Comparison of ENCODE assay signal across 2 cellular contexts in the genomic region with DNA sequence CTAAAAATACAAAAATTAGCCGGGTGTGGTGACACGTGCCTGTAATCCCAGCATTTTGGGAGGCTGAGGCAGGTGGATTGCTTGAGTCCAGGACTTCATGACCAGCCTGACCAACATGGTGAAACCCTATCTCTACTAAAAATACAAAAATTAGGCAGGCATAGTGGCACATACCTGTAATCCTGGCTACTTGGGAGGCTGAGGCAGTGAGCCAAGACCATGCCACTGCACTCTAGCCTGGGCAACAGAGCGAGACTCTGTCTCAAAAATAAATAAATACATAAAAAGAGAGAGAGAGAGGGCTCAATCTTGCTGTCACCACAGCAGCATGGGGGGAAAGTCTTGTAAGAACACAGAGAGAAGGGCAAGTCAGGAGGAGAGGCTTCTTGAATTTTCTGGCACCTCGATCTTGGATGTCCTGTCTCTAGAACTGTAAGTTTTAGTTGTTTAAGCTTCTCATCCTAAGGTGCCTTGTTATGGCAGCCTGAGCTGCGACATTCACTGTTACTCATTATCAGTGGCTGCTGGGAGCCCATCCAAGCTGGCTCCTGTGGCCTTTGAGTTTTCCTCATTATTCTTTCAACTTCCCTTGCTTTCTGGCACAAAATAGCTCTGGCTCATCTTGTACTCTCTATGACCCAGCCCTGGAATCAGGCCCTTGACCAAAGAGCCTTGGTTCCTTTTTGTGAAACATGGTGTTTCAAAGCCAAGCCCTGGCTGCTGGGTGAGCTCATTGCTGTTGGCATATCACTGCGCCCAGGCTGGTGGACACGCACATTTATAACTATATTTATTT.
A peak's percentile ranks its signal among the peaks of the same experiment; 100 is the strongest.
TF ChIP-seq lines count a peak whose summit lies in the region.

No MANE protein-coding gene starts in this region.

TF ChIP-seq in liver, 16 proteins besides CTCF, POLR2A, EP300 and RAD21:
- peak; percentile 44 for TF ChIP-seq NR2F2 (IDR thresholded peaks at IDR 0.05)
- TF ChIP-seq, protein P1, sequence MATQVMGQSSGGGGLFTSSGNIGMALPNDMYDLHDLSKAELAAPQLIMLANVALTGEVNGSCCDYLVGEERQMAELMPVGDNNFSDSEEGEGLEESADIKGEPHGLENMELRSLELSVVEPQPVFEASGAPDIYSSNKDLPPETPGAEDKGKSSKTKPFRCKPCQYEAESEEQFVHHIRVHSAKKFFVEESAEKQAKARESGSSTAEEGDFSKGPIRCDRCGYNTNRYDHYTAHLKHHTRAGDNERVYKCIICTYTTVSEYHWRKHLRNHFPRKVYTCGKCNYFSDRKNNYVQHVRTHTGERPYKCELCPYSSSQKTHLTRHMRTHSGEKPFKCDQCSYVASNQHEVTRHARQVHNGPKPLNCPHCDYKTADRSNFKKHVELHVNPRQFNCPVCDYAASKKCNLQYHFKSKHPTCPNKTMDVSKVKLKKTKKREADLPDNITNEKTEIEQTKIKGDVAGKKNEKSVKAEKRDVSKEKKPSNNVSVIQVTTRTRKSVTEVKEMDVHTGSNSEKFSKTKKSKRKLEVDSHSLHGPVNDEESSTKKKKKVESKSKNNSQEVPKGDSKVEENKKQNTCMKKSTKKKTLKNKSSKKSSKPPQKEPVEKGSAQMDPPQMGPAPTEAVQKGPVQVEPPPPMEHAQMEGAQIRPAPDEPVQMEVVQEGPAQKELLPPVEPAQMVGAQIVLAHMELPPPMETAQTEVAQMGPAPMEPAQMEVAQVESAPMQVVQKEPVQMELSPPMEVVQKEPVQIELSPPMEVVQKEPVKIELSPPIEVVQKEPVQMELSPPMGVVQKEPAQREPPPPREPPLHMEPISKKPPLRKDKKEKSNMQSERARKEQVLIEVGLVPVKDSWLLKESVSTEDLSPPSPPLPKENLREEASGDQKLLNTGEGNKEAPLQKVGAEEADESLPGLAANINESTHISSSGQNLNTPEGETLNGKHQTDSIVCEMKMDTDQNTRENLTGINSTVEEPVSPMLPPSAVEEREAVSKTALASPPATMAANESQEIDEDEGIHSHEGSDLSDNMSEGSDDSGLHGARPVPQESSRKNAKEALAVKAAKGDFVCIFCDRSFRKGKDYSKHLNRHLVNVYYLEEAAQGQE (IDR thresholded peaks at IDR 0.05), result peak; percentile 70
- peak; percentile 25 for TF ChIP-seq FOXA2 (IDR thresholded peaks at IDR 0.05)
- TF ChIP-seq, protein P2, sequence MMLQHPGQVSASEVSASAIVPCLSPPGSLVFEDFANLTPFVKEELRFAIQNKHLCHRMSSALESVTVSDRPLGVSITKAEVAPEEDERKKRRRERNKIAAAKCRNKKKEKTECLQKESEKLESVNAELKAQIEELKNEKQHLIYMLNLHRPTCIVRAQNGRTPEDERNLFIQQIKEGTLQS (IDR thresholded peaks at IDR 0.05), result peak; percentile 58
- peak; percentile 91 to 93 for TF ChIP-seq RXRA (IDR thresholded peaks at IDR 0.05)
- TF ChIP-seq YY1 (IDR thresholded peaks at IDR 0.05), result peak; percentile 91
- TF ChIP-seq, protein P3, sequence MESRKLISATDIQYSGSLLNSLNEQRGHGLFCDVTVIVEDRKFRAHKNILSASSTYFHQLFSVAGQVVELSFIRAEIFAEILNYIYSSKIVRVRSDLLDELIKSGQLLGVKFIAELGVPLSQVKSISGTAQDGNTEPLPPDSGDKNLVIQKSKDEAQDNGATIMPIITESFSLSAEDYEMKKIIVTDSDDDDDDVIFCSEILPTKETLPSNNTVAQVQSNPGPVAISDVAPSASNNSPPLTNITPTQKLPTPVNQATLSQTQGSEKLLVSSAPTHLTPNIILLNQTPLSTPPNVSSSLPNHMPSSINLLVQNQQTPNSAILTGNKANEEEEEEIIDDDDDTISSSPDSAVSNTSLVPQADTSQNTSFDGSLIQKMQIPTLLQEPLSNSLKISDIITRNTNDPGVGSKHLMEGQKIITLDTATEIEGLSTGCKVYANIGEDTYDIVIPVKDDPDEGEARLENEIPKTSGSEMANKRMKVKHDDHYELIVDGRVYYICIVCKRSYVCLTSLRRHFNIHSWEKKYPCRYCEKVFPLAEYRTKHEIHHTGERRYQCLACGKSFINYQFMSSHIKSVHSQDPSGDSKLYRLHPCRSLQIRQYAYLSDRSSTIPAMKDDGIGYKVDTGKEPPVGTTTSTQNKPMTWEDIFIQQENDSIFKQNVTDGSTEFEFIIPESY (IDR thresholded peaks at IDR 0.05), result peak; percentile 43
- peak in 1 of 2 donors; percentile 27 for TF ChIP-seq EGR1 (IDR thresholded peaks at IDR 0.05; ENCODE audit: low read depth in 2 of 2)
- TF ChIP-seq JUND (IDR thresholded peaks at IDR 0.05), result peak; percentile 77 to 82
- peak; percentile 38 for TF ChIP-seq HNF4G (IDR thresholded peaks at IDR 0.05)
- peak in 1 of 2 donors; percentile 64 for TF ChIP-seq GABPA (IDR thresholded peaks at IDR 0.05 in 1 of 2, conservative IDR thresholded peaks at IDR 0.05 in 1 of 2)
- peak; percentile 14 for TF ChIP-seq FOXA1 (IDR thresholded peaks at IDR 0.05)
- peak; percentile 90 for TF ChIP-seq SP1 (IDR thresholded peaks at IDR 0.05)
- TF ChIP-seq, protein P4, sequence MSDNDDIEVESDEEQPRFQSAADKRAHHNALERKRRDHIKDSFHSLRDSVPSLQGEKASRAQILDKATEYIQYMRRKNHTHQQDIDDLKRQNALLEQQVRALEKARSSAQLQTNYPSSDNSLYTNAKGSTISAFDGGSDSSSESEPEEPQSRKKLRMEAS (IDR thresholded peaks at IDR 0.05), result peak; percentile 43
- TF ChIP-seq TAF1 (conservative IDR thresholded peaks at IDR 0.05), result peak; percentile 31
- peak; percentile 84 to 87 for TF ChIP-seq HNF4A (conservative IDR thresholded peaks at IDR 0.05)

TF ChIP-seq in HepG2, 621 proteins besides CTCF, POLR2A, EP300 and RAD21:
- TF ChIP-seq ZNF367 (CRISPR knock-in tag; IDR thresholded peaks at IDR 0.05; ENCODE audit: borderline replicate concordance) (no peak), ASH2L (IDR thresholded peaks at IDR 0.05; ENCODE audit: insufficient read length, low read depth, low read length) (no peak), ZSCAN25 (CRISPR knock-in tag; IDR thresholded peaks at IDR 0.05) (no peak), ZNF350 (CRISPR knock-in tag; IDR thresholded peaks at IDR 0.05; ENCODE audit: borderline replicate concordance, low read depth) (no peak), ZNF143 (CRISPR knock-in tag; IDR thresholded peaks at IDR 0.05) (no peak)
- TF ChIP-seq, protein P5, sequence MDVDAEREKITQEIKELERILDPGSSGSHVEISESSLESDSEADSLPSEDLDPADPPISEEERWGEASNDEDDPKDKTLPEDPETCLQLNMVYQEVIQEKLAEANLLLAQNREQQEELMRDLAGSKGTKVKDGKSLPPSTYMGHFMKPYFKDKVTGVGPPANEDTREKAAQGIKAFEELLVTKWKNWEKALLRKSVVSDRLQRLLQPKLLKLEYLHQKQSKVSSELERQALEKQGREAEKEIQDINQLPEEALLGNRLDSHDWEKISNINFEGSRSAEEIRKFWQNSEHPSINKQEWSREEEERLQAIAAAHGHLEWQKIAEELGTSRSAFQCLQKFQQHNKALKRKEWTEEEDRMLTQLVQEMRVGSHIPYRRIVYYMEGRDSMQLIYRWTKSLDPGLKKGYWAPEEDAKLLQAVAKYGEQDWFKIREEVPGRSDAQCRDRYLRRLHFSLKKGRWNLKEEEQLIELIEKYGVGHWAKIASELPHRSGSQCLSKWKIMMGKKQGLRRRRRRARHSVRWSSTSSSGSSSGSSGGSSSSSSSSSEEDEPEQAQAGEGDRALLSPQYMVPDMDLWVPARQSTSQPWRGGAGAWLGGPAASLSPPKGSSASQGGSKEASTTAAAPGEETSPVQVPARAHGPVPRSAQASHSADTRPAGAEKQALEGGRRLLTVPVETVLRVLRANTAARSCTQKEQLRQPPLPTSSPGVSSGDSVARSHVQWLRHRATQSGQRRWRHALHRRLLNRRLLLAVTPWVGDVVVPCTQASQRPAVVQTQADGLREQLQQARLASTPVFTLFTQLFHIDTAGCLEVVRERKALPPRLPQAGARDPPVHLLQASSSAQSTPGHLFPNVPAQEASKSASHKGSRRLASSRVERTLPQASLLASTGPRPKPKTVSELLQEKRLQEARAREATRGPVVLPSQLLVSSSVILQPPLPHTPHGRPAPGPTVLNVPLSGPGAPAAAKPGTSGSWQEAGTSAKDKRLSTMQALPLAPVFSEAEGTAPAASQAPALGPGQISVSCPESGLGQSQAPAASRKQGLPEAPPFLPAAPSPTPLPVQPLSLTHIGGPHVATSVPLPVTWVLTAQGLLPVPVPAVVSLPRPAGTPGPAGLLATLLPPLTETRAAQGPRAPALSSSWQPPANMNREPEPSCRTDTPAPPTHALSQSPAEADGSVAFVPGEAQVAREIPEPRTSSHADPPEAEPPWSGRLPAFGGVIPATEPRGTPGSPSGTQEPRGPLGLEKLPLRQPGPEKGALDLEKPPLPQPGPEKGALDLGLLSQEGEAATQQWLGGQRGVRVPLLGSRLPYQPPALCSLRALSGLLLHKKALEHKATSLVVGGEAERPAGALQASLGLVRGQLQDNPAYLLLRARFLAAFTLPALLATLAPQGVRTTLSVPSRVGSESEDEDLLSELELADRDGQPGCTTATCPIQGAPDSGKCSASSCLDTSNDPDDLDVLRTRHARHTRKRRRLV (CRISPR knock-in tag; IDR thresholded peaks at IDR 0.05), result no peak
